ENCODE assay signal across 29 cellular contexts in the genomic region with DNA sequence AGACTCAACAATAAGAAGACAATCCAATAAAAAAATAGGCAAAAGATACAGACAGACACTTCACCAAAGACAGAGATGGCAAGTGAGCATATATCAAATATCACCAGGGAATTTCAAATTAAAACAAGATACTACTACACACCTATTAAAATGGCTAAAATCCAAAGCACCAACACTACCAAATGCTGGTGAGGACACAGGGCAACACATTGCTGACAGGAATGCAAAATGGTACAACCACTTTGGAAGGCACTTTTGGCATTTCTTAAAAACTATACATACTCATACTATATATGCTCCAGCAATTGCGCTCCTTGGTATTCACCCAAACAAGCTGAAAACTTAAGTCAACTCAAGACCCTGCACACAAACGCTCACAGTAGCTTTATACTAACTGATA.
"Had no signal": no experiment of that assay in that cellular context is flagged by ENCODE, and none has a peak within 500 bp of the region (broad histone marks: within the 10 kb centered on the region; RNA-seq: fewer than 3 reads in every experiment).

No MANE protein-coding gene starts in this region.

- H3K9me3 Mint-ChIP-seq: stimulated activated effector memory CD8-positive, alpha-beta T cell treated with anti-CD3 and anti-CD28 coated beads, Interleukin-12 subunit alpha, Interleukin-12 subunit beta, amount 100 ng/mL, for 72 hours; stimulated activated memory B cell treated with anti-CD40 and anti-IgM and Interleukin-4, amounts not matched to agents 10 μg/mL and 1 μg/mL and 100 μg/mL, for 72 hours; stimulated activated naive B cell treated with anti-CD40 and anti-IgM and Interleukin-4, amounts not matched to agents 10 μg/mL and 1 μg/mL and 100 μg/mL, for 72 hours; stimulated activated naive CD8-positive, alpha-beta T cell treated with anti-CD3 and anti-CD28 coated beads, Interleukin-15, amount 100 ng/mL, for 72 hours; stimulated activated naive CD8-positive, alpha-beta T cell treated with anti-CD3 and anti-CD28 coated beads, Interleukin-15, Interleukin-2, amounts not matched to agents 100 ng/mL and 50 ng/mL, for 24 hours had no signal

- H3K4me3 Mint-ChIP-seq: stimulated activated effector memory CD8-positive, alpha-beta T cell treated with anti-CD3 and anti-CD28 coated beads, Interleukin-12 subunit alpha, Interleukin-12 subunit beta, amount 100 ng/mL, for 72 hours; stimulated activated memory B cell treated with anti-CD40 and anti-IgM and Interleukin-4, amounts not matched to agents 10 μg/mL and 1 μg/mL and 100 μg/mL, for 72 hours; stimulated activated naive B cell treated with anti-CD40 and anti-IgM and Interleukin-4, amounts not matched to agents 10 μg/mL and 1 μg/mL and 100 μg/mL, for 72 hours; stimulated activated naive CD8-positive, alpha-beta T cell treated with anti-CD3 and anti-CD28 coated beads, Interleukin-15, amount 100 ng/mL, for 72 hours; stimulated activated naive CD8-positive, alpha-beta T cell treated with anti-CD3 and anti-CD28 coated beads, Interleukin-15, Interleukin-2, amounts not matched to agents 100 ng/mL and 50 ng/mL, for 24 hours; type B pancreatic cell had no signal

- H3K9me3 ChIP-seq: stomach, suprapubic skin, testis, thoracic aorta, thyroid gland, tibial artery, tibial nerve, transverse colon, upper lobe of left lung, upper lobe of right lung, uterus, vagina had no signal

- ATAC-seq: stimulated activated effector memory CD8-positive, alpha-beta T cell treated with anti-CD3 and anti-CD28 coated beads, Interleukin-12 subunit alpha, Interleukin-12 subunit beta, amount 100 ng/mL, for 72 hours; stimulated activated memory B cell treated with anti-CD40 and anti-IgM and Interleukin-4, amounts not matched to agents 10 μg/mL and 1 μg/mL and 100 μg/mL, for 72 hours; stimulated activated naive B cell treated with anti-CD40 and anti-IgM and Interleukin-4, amounts not matched to agents 10 μg/mL and 1 μg/mL and 100 μg/mL, for 72 hours; stimulated activated naive CD8-positive, alpha-beta T cell treated with anti-CD3 and anti-CD28 coated beads, Interleukin-15, amount 100 ng/mL, for 72 hours; stimulated activated naive CD8-positive, alpha-beta T cell treated with anti-CD3 and anti-CD28 coated beads, Interleukin-15, Interleukin-2, amounts not matched to agents 100 U/mL and 50 U/mL, for 24 hours; upper lobe of right lung had no signal

- H3K27me3 ChIP-seq: stomach, suprapubic skin, testis, thyroid gland, tibial artery, tibial nerve, transverse colon, upper lobe of left lung, upper lobe of right lung, uterus, vagina had no signal

- DNase-seq: stimulated activated CD4-positive, alpha-beta T cell treated with anti-CD3 and anti-CD28 coated beads, Interleukin-2, amount 100 ng/mL, for 48 hours; stimulated activated CD4-positive, alpha-beta T cell treated with anti-CD3 and anti-CD28 coated beads, Interleukin-4, amount 100 ng/mL, for 1 hour; stimulated activated CD4-positive, alpha-beta T cell treated with anti-CD3 and anti-CD28 coated beads, Interleukin-4, amount 100 ng/mL, for 24 hours; stimulated activated CD4-positive, alpha-beta T cell treated with anti-CD3 and anti-CD28 coated beads, Interleukin-4, amount 100 ng/mL, for 4 hours; stimulated activated CD8-positive, alpha-beta memory T cell treated with anti-CD3 and anti-CD28 coated beads, Interleukin-4, amount 100 ng/mL, for 48 hours; stimulated activated naive B cell treated with anti-CD40 and anti-IgM and Interleukin-4, amounts not matched to agents 10 μg/mL and 1 μg/mL and 100 μg/mL, for 72 hours; stimulated activated naive CD4-positive, alpha-beta T cell; stimulated activated naive CD4-positive, alpha-beta T cell treated with Interleukin-2 at 50 U/mL for 16 hours; stimulated activated naive CD8-positive, alpha-beta T cell treated with anti-CD3 and anti-CD28 coated beads, Interleukin-15, amount 100 ng/mL, for 72 hours; stimulated activated naive CD8-positive, alpha-beta T cell treated with anti-CD3 and anti-CD28 coated beads, Interleukin-15, Interleukin-2, amounts not matched to agents 100 U/mL and 50 U/mL, for 24 hours; stomach; substantia nigra; testis; thyroid gland; tibial artery; transverse colon; trophoblast cell; upper lobe of left lung; upper lobe of right lung; uterus had no signal

- H3K27me3 Mint-ChIP-seq: stimulated activated memory B cell treated with anti-CD40 and anti-IgM and Interleukin-4, amounts not matched to agents 10 μg/mL and 1 μg/mL and 100 μg/mL, for 72 hours; stimulated activated naive B cell treated with anti-CD40 and anti-IgM and Interleukin-4, amounts not matched to agents 10 μg/mL and 1 μg/mL and 100 μg/mL, for 72 hours; stimulated activated naive CD8-positive, alpha-beta T cell treated with anti-CD3 and anti-CD28 coated beads, Interleukin-15, amount 100 ng/mL, for 72 hours; stimulated activated naive CD8-positive, alpha-beta T cell treated with anti-CD3 and anti-CD28 coated beads, Interleukin-15, Interleukin-2, amounts not matched to agents 100 ng/mL and 50 ng/mL, for 24 hours; type B pancreatic cell had no signal

- FAIRE-seq: urothelium cell line had no signal

- H3K4me1 ChIP-seq: testis, uterus had no signal

- H3K27ac ChIP-seq: stomach, suprapubic skin, testis, thoracic aorta, thyroid gland, tibial artery, tibial nerve, transverse colon, upper lobe of left lung, upper lobe of right lung, uterus, vagina had no signal

- H3K4me3 ChIP-seq: stomach, suprapubic skin, testis, thoracic aorta, thyroid gland, tibial artery, tibial nerve, transverse colon, upper lobe of left lung, upper lobe of right lung, uterus, vagina had no signal

- H3K27ac Mint-ChIP-seq: stimulated activated effector memory CD8-positive, alpha-beta T cell treated with anti-CD3 and anti-CD28 coated beads, Interleukin-12 subunit alpha, Interleukin-12 subunit beta, amount 100 ng/mL, for 72 hours; stimulated activated memory B cell treated with anti-CD40 and anti-IgM and Interleukin-4, amounts not matched to agents 10 μg/mL and 1 μg/mL and 100 μg/mL, for 72 hours; stimulated activated naive B cell treated with anti-CD40 and anti-IgM and Interleukin-4, amounts not matched to agents 10 μg/mL and 1 μg/mL and 100 μg/mL, for 72 hours; stimulated activated naive CD8-positive, alpha-beta T cell treated with anti-CD3 and anti-CD28 coated beads, Interleukin-15, amount 100 ng/mL, for 72 hours; stimulated activated naive CD8-positive, alpha-beta T cell treated with anti-CD3 and anti-CD28 coated beads, Interleukin-15, Interleukin-2, amounts not matched to agents 100 ng/mL and 50 ng/mL, for 24 hours; type B pancreatic cell had no signal
